ENCODE assay signal across 17 cellular contexts in the genomic region with DNA sequence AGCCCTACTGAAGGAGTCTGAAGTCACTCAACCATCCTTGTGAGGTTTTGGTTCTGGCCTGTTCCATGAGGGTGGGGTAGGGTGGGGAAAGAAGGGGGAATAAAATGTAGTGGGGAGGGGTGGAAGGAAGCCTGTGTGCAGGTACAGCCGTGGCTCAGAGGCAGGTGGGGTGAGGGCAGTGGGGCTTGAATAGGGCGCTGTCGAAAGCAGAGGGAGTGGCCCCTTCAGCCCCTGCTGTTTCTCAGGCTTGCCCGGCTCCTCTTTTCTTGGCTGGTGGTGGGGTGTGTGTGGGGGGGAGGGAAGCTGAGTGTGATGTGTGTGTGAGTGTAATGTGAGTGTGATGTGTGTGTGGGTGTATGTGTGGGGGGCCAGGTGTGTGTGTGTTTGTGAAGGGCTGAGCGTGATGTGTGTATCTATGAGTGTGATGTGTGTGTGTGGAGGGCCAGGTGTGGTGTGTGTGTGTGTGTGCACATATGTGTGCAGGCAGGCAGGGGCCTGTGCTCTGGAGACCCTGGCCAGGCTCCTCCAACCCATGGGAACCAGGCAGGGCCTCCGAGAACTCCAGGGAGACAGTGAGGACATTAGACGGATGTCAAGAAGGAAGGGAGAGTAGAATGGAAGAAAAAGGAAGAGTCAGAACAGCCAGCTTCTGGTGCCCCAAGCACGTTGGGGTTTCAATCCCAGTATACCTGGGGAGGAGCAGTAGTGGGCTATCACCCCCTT. TPM values are rescaled to one million over a fixed set of nuclear protein-coding genes. Genes with fewer than 3 reads are reported as not detected.
A peak's percentile ranks its signal among the peaks of the same experiment; 100 is the strongest.
DNase-seq lines count a peak whose midpoint lies in the region; ATAC-seq and TF ChIP-seq lines count a peak whose summit lies in the region.
"Had no signal": no experiment of that assay in that cellular context is flagged by ENCODE, and none has a peak within 500 bp of the region (broad histone marks: within the 10 kb centered on the region; RNA-seq: fewer than 3 reads in every experiment).

No MANE protein-coding gene starts in this region.

- no peak overlapping the region for H3K9ac ChIP-seq in neural progenitor cell

- no peak for ATAC-seq in heart left ventricle
- ATAC-seq in GM18520 (IDR thresholded peaks at IDR 0.05; ENCODE audit: unreplicated experiment): no peak
- ATAC-seq in HG03159 (IDR thresholded peaks at IDR 0.05; ENCODE audit: unreplicated experiment): no peak
- ATAC-seq: HepG2; naive thymus-derived CD8-positive, alpha-beta T cell had no signal

- H3K27ac Mint-ChIP-seq in neural progenitor cell: peak overlapping the region; percentile 73
- H3K27ac Mint-ChIP-seq: naive thymus-derived CD8-positive, alpha-beta T cell had no signal

- H3K27ac ChIP-seq in cardiac muscle cell: peak overlapping the region; percentile 89
- peak overlapping the region in 5 of 12 donors; percentile 13 to 92 (median 20) for H3K27ac ChIP-seq in heart left ventricle
- peak overlapping the region; percentile 19 for H3K27ac ChIP-seq in cingulate gyrus (ENCODE audit: low read depth, low read length)
- no peak overlapping the region for H3K27ac ChIP-seq in neural progenitor cell
- H3K27ac ChIP-seq in uterus: peak overlapping the region; percentile 94 to 99
- no peak overlapping the region for H3K27ac ChIP-seq in SJCRH30

- no peaks in the 10 kb centered on the region for H3K9me3 Mint-ChIP-seq in neural progenitor cell
- H3K9me3 Mint-ChIP-seq: naive thymus-derived CD8-positive, alpha-beta T cell had no signal

- peaks cover 45% of the 10 kb centered on the region for H3K4me1 ChIP-seq in cardiac muscle cell (ENCODE audit: low read depth)
- H3K4me1 ChIP-seq in heart left ventricle: peaks cover 0 to 94% (median 42%) of the 10 kb centered on the region in 12 donors
- peaks cover 76% of the 10 kb centered on the region for H3K4me1 ChIP-seq in neural progenitor cell
- H3K4me1 ChIP-seq in uterus: peaks cover 35 to 64% of the 10 kb centered on the region in 2 donors
- peaks cover 70% of the 10 kb centered on the region for H3K4me1 ChIP-seq in SJCRH30

- no peak overlapping the region for H2AFZ ChIP-seq in neural progenitor cell (replicated peaks)

- DNase-seq in cardiac muscle cell (ENCODE audit: low read depth in 1 of 2, low spot score in 1 of 2) (no peak), heart left ventricle (no peak), neural progenitor cell (ENCODE audit: low spot score) (no peak), uterus (peak in 1 of 2 donors; percentile 32), SJCRH30 (no peak)
- DNase-seq: activated CD4-positive, alpha-beta T cell treated with anti-CD3 and anti-CD28 coated beads for 1 hour; COR-L47; effector memory CD4-positive, alpha-beta T cell; foreskin melanocyte; NCI-H1092 treated with DMSO at 0.1 percent for 48 hours; NCI-H446 had no signal

- intact Hi-C loops in heart left ventricle (cut with DNase I): loop anchor here in 1 of 10 donors (5.0 kb wide), 1 partner anchor 45 kb away; no protein-coding TSS in a partner anchor
- intact Hi-C loops in uterus (cut with DNase I; ENCODE audit: low total_unique reads): no loop called here

- H3K36me3 ChIP-seq in cardiac muscle cell (no peaks in the 10 kb centered on the region), heart left ventricle (no peaks in the 10 kb centered on the region), neural progenitor cell (no peaks in the 10 kb centered on the region), uterus (no peaks in the 10 kb centered on the region), SJCRH30 (no peaks in the 10 kb centered on the region)

- H3K9me3 ChIP-seq in cardiac muscle cell (ENCODE audit: low read depth): no peaks in the 10 kb centered on the region
- H3K9me3 ChIP-seq in heart left ventricle: no peaks in the 10 kb centered on the region
- no peaks in the 10 kb centered on the region for H3K9me3 ChIP-seq in neural progenitor cell (ENCODE audit: low read depth)
- no peaks in the 10 kb centered on the region for H3K9me3 ChIP-seq in uterus
- no peaks in the 10 kb centered on the region for H3K9me3 ChIP-seq in SJCRH30 (replicated peaks)

- H3F3A ChIP-seq in neural progenitor cell (ENCODE audit: low read depth): peaks cover 58% of the 10 kb centered on the region

- WGBS in heart left ventricle, 4 donors: 79 to 82% (median 80%) methylated on average over 7 to 8 of the region's 8 CpGs

- TF ChIP-seq CTCF in cardiac muscle cell (IDR thresholded peaks at IDR 0.05; ENCODE audit: low read depth, low read length) (no peak), heart left ventricle (IDR thresholded peaks at IDR 0.05) (no peak), neural progenitor cell (IDR thresholded peaks at IDR 0.05) (no peak), uterus (IDR thresholded peaks at IDR 0.05) (no peak)

- peaks cover 76% of the 10 kb centered on the region for H4K20me1 ChIP-seq in neural progenitor cell (ENCODE audit: low read depth)

- peaks cover 10% of the 10 kb centered on the region for H3K36me3 Mint-ChIP-seq in neural progenitor cell
- H3K36me3 Mint-ChIP-seq: naive thymus-derived CD8-positive, alpha-beta T cell had no signal

- H3K4me1 Mint-ChIP-seq in neural progenitor cell: peaks cover 78% of the 10 kb centered on the region

- TF ChIP-seq POLR2A in heart left ventricle (IDR thresholded peaks at IDR 0.05) (no peak), uterus (IDR thresholded peaks at IDR 0.05) (no peak)

- H3K4me3 ChIP-seq in cardiac muscle cell (no peak overlapping the region), heart left ventricle (no peak overlapping the region), neural progenitor cell (peak overlapping the region; percentile 7), uterus (peak overlapping the region in 1 of 2 donors; percentile 24), SJCRH30 (no peak overlapping the region)
- H3K4me3 ChIP-seq: skin epidermis had no signal

- no peaks in the 10 kb centered on the region for H3K27me3 ChIP-seq in cardiac muscle cell
- no peaks in the 10 kb centered on the region for H3K27me3 ChIP-seq in heart left ventricle
- H3K27me3 ChIP-seq in neural progenitor cell: no peaks in the 10 kb centered on the region
- no peaks in the 10 kb centered on the region for H3K27me3 ChIP-seq in uterus
- H3K27me3 ChIP-seq in SJCRH30: no peaks in the 10 kb centered on the region

- peaks cover 9% of the 10 kb centered on the region for H3K27me3 Mint-ChIP-seq in neural progenitor cell (ENCODE audit: insufficient read depth, low read depth)

- H3K4me2 ChIP-seq in neural progenitor cell: peak overlapping the region; percentile 66

- H3K4me3 Mint-ChIP-seq in neural progenitor cell: no peak overlapping the region
- H3K4me3 Mint-ChIP-seq: naive thymus-derived CD8-positive, alpha-beta T cell had no signal

- H3K79me2 ChIP-seq in neural progenitor cell (ENCODE audit: low read depth): peaks cover 98% of the 10 kb centered on the region

RNA-seq across cellular contexts. Expression of a gene that starts 9.0 kb away (rescaled TPM):
- total RNA-seq in cardiac muscle cell (33.8 and 39.7 TPM in 2 replicates), heart left ventricle (10 to 100 TPM in 8 of 9 donors, 1 to 10 TPM in 1; 8.8 to 16.0 (median 13.0) TPM), neural progenitor cell (ENCODE audit: low replicate concordance) (27.8 and 28.6 TPM in 2 replicates), uterus (100 to 1,000 TPM in 1 of 4 donors, 10 to 100 TPM in 3; 15.7 to 139 (median 37.9) TPM)
- polyA plus RNA-seq in cardiac muscle cell (34.8 and 45.2 TPM in 2 replicates), heart left ventricle (1 to 10 TPM; 8.2 to 8.5 TPM)
- total RNA-seq in SJCRH30 (2014; rRNA removed; shearing (Covaris generic)): 28.9 and 35.1 TPM in 2 replicates

Comparison
In these comparisons a context has a peak if more than half of its experiments do, and no peak if none do; other contexts are left out.
1. H3K27ac ChIP-seq: peak in cardiac muscle cell (single experiment), cingulate gyrus (single experiment) and uterus (2 of 2); none in neural progenitor cell (single experiment) and SJCRH30 (single experiment).